ENCODE assay signal across 9 cellular contexts in genomic region chr18:27244259-27244658, GRCh38. TPM values are rescaled to one million over a fixed set of nuclear protein-coding genes. Genes with fewer than 3 reads are reported as not detected.
"Had no signal": no experiment of that assay in that cellular context is flagged by ENCODE, and none has a peak within 500 bp of the region (broad histone marks: within the 10 kb centered on the region; RNA-seq: fewer than 3 reads in every experiment).

No MANE protein-coding gene starts in this region.

- H3K36me3 ChIP-seq: HAP-1 had no signal

- H3K27ac Mint-ChIP-seq: HFFc6 had no signal

- H3K4me3 ChIP-seq: HAP-1, K562 had no signal

- H3K4me3 Mint-ChIP-seq: HFFc6 had no signal

- H3K4me1 ChIP-seq: HAP-1 had no signal

- DNase-seq: GOT3, H7, HFFc6, IMR-90, KG1 had no signal

- ATAC-seq: HCT116, K562 had no signal

RNA-seq across cellular contexts. Expression of gene CHST9, which starts 59.2 kb away (rescaled TPM):
- total RNA-seq: HFFc6, HT-29, IMR-90, K562 had no signal
- polyA plus RNA-seq: IMR-90, K562 had no signal
